Comparison of ENCODE assay signal across 19 cellular contexts in genomic region chr2:170984079-170984478, GRCh38.
"Had no signal": no experiment of that assay in that cellular context is flagged by ENCODE, and none has a peak within 500 bp of the region (broad histone marks: within the 10 kb centered on the region; RNA-seq: fewer than 3 reads in every experiment).

No MANE protein-coding gene starts in this region.

- H3K4me3 Mint-ChIP-seq: activated CD4-positive, alpha-beta memory T cell treated with anti-CD3 and anti-CD28 coated beads, Interleukin-2, amount 10 ng/mL, durations not matched to agents 7 days and 5 days; activated CD8-positive, alpha-beta memory T cell treated with anti-CD3 and anti-CD28 coated beads, Interleukin-2, amount 10 ng/mL, durations not matched to agents 7 days and 5 days; activated T-helper 17 cell treated with anti-CD3 and anti-CD28 coated beads, Interleukin-2, amount 50 U/mL, for 72 hours; central memory CD8-positive, alpha-beta T cell; natural killer cell; stimulated activated effector memory CD8-positive, alpha-beta T cell treated with anti-CD3 and anti-CD28 coated beads, Interleukin-12 subunit alpha, Interleukin-12 subunit beta, amount 100 ng/mL, for 72 hours; type B pancreatic cell had no signal

- H3K36me3 Mint-ChIP-seq: natural killer cell had no signal

- H3K9me3 Mint-ChIP-seq: activated CD4-positive, alpha-beta memory T cell treated with anti-CD3 and anti-CD28 coated beads, Interleukin-2, amount 10 ng/mL, durations not matched to agents 7 days and 5 days; activated T-helper 17 cell treated with anti-CD3 and anti-CD28 coated beads, Interleukin-2, amount 50 U/mL, for 72 hours; central memory CD8-positive, alpha-beta T cell; natural killer cell; stimulated activated effector memory CD8-positive, alpha-beta T cell treated with anti-CD3 and anti-CD28 coated beads, Interleukin-12 subunit alpha, Interleukin-12 subunit beta, amount 100 ng/mL, for 72 hours; type B pancreatic cell had no signal

- H3K27me3 Mint-ChIP-seq: activated CD4-positive, alpha-beta memory T cell treated with anti-CD3 and anti-CD28 coated beads, Interleukin-2, amount 10 ng/mL, durations not matched to agents 7 days and 5 days; activated T-helper 17 cell treated with anti-CD3 and anti-CD28 coated beads, Interleukin-2, amount 50 U/mL, for 72 hours had no signal

- H3K4me1 Mint-ChIP-seq: activated CD4-positive, alpha-beta memory T cell treated with anti-CD3 and anti-CD28 coated beads, Interleukin-2, amount 10 ng/mL, durations not matched to agents 7 days and 5 days; activated CD8-positive, alpha-beta memory T cell treated with anti-CD3 and anti-CD28 coated beads, Interleukin-2, amount 10 ng/mL, durations not matched to agents 7 days and 5 days; central memory CD8-positive, alpha-beta T cell; natural killer cell had no signal

- DNase-seq: activated CD4-positive, alpha-beta memory T cell treated with anti-CD3 and anti-CD28 coated beads, Interleukin-2, amount 10 ng/mL, durations not matched to agents 7 days and 5 days; activated CD4-positive, alpha-beta T cell treated with anti-CD3 and anti-CD28 coated beads for 48 hours; activated CD4-positive, CD25-positive, alpha-beta regulatory T cell; activated CD8-positive, alpha-beta memory T cell treated with anti-CD3 and anti-CD28 coated beads, Interleukin-2, amount 10 ng/mL, durations not matched to agents 7 days and 5 days; activated naive CD4-positive, alpha-beta T cell; aorta; colonic mucosa; heart left ventricle; left ventricle myocardium superior; mesenchymal stem cell; natural killer cell; sigmoid colon; stimulated activated CD4-positive, alpha-beta T cell treated with anti-CD3 and anti-CD28 coated beads, Interleukin-4, amount 100 ng/mL, for 24 hours; testis had no signal

- H3K27ac Mint-ChIP-seq: activated CD4-positive, alpha-beta memory T cell treated with anti-CD3 and anti-CD28 coated beads, Interleukin-2, amount 10 ng/mL, durations not matched to agents 7 days and 5 days; activated CD8-positive, alpha-beta memory T cell treated with anti-CD3 and anti-CD28 coated beads, Interleukin-2, amount 10 ng/mL, durations not matched to agents 7 days and 5 days; activated T-helper 17 cell treated with anti-CD3 and anti-CD28 coated beads, Interleukin-2, amount 50 U/mL, for 72 hours; natural killer cell; stimulated activated effector memory CD8-positive, alpha-beta T cell treated with anti-CD3 and anti-CD28 coated beads, Interleukin-12 subunit alpha, Interleukin-12 subunit beta, amount 100 ng/mL, for 72 hours; type B pancreatic cell had no signal

- ATAC-seq: activated CD8-positive, alpha-beta memory T cell treated with anti-CD3 and anti-CD28 coated beads, Interleukin-2, amount 10 ng/mL, durations not matched to agents 7 days and 5 days; activated T-helper 17 cell treated with anti-CD3 and anti-CD28 coated beads, Interleukin-2, amount 50 U/mL, for 72 hours; gastroesophageal sphincter; heart left ventricle; left ventricle myocardium superior; natural killer cell; stimulated activated effector memory CD8-positive, alpha-beta T cell treated with anti-CD3 and anti-CD28 coated beads, Interleukin-12 subunit alpha, Interleukin-12 subunit beta, amount 100 ng/mL, for 72 hours had no signal
